In genomic region chr6:116680880-116681672, GRCh38 we compare ENCODE assay signal across 1 cellular context.
A peak's percentile ranks its signal among the peaks of the same experiment; 100 is the strongest.
TF ChIP-seq lines count a peak whose summit lies in the region.

Gene KPNA5, plus strand, starts transcription at chr6:116681211. Its CDS starts 124 bp downstream, at chr6:116681335.

TF ChIP-seq in H1, 55 proteins besides CTCF, POLR2A, EP300 and RAD21 (continued from another document):
- 0 out of 2 replicates have a peak, but pooled peaks have one; percentile 26 for TF ChIP-seq E2F6 (IDR thresholded peaks at IDR 0.05)
- TF ChIP-seq HDAC6 (IDR thresholded peaks at IDR 0.05; ENCODE audit: low read depth, low read length): no peak
- peak; percentile 85 for TF ChIP-seq PHF8 (conservative IDR thresholded peaks at IDR 0.05; ENCODE audit: low read depth, low read length)
- no peak for TF ChIP-seq SIX5 (IDR thresholded peaks at IDR 0.05; ENCODE audit: low read depth, low read length)
- no peak for TF ChIP-seq ATF3 (IDR thresholded peaks at IDR 0.05; ENCODE audit: insufficient read depth, low read depth, low read length)
- TF ChIP-seq NRF1 (IDR thresholded peaks at IDR 0.05; ENCODE audit: low read depth, low read length): no peak
- no peak for TF ChIP-seq FOSL1 (IDR thresholded peaks at IDR 0.05; ENCODE audit: insufficient read depth, low read depth, low read length)
- no peak for TF ChIP-seq GABPA (IDR thresholded peaks at IDR 0.05; ENCODE audit: borderline replicate concordance, insufficient read depth, low read length)
- TF ChIP-seq SIN3A (conservative IDR thresholded peaks at IDR 0.05 in 1 of 2, IDR thresholded peaks at IDR 0.05 in 1 of 2; ENCODE audit: low read depth in 1 of 2, low read length in 2 of 2): 0 out of 4 replicates have a peak, but pooled peaks of 1 of the 2 experiments have one; percentile 33
- no peak for TF ChIP-seq RXRA (IDR thresholded peaks at IDR 0.05; ENCODE audit: insufficient read depth, low read depth, low read length)
- TF ChIP-seq TAF1 (IDR thresholded peaks at IDR 0.05; ENCODE audit: low read depth, low read length): peak; percentile 92
- TF ChIP-seq TCF12 (IDR thresholded peaks at IDR 0.05; ENCODE audit: low read depth, low read length): no peak
- no peak for TF ChIP-seq BACH1 (IDR thresholded peaks at IDR 0.05; ENCODE audit: low read length)
- TF ChIP-seq CREB1 (IDR thresholded peaks at IDR 0.05): peak; percentile 86
- peak; percentile 96 for TF ChIP-seq YY1 (IDR thresholded peaks at IDR 0.05; ENCODE audit: low read depth, low read length)
- no peak for TF ChIP-seq NANOG (IDR thresholded peaks at IDR 0.05; ENCODE audit: insufficient read depth, low read depth, low read length, poor library complexity, severe bottlenecking)
- TF ChIP-seq HDAC2 (IDR thresholded peaks at IDR 0.05; ENCODE audit: borderline replicate concordance in 1 of 2, low read depth in 2 of 2, low read length in 2 of 2): 0 out of 4 replicates have a peak, but pooled peaks of 1 of the 2 experiments have one; percentile 14
- TF ChIP-seq SUZ12 (IDR thresholded peaks at IDR 0.05; ENCODE audit: low read length): no peak
- no peak for TF ChIP-seq ZNF274 (IDR thresholded peaks at IDR 0.05; ENCODE audit: borderline replicate concordance, extremely low read depth, low read length)
- TF ChIP-seq SRF (IDR thresholded peaks at IDR 0.05; ENCODE audit: low read depth, low read length): no peak
- TF ChIP-seq KDM4A (IDR thresholded peaks at IDR 0.05; ENCODE audit: low read depth, low read length, severe bottlenecking): peak; percentile 54
- no peak for TF ChIP-seq TEAD4 (IDR thresholded peaks at IDR 0.05; ENCODE audit: low read depth, low read length)
- TF ChIP-seq RBBP5 (IDR thresholded peaks at IDR 0.05; ENCODE audit: borderline replicate concordance, low read depth, low read length): peak; percentile 89; the same call in 1 of the 2 replicates
- peak; percentile 89 for TF ChIP-seq ASH2L (IDR thresholded peaks at IDR 0.05; ENCODE audit: low read length)
- no peak for TF ChIP-seq SP4 (IDR thresholded peaks at IDR 0.05; ENCODE audit: low read length)
- no peak for TF ChIP-seq SP2 (IDR thresholded peaks at IDR 0.05; ENCODE audit: low read length)
- TF ChIP-seq MAFK (IDR thresholded peaks at IDR 0.05; ENCODE audit: low read depth, low read length): no peak
- no peak for TF ChIP-seq CBX8 (IDR thresholded peaks at IDR 0.05; ENCODE audit: borderline replicate concordance, low read depth, low read length)
- peak; percentile 99 for TF ChIP-seq POLR2AphosphoS5 (IDR thresholded peaks at IDR 0.05; ENCODE audit: low read depth, low read length)
